1 cellular context compared by ENCODE assay signal in genomic region chr17:40068917-40069750, GRCh38.
TF ChIP-seq lines count a peak whose summit lies in the region.

No MANE protein-coding gene starts in this region.

TF ChIP-seq in PFSK-1, 5 proteins besides CTCF, POLR2A, EP300 and RAD21 (continued from another document):
- TF ChIP-seq, protein P1, sequence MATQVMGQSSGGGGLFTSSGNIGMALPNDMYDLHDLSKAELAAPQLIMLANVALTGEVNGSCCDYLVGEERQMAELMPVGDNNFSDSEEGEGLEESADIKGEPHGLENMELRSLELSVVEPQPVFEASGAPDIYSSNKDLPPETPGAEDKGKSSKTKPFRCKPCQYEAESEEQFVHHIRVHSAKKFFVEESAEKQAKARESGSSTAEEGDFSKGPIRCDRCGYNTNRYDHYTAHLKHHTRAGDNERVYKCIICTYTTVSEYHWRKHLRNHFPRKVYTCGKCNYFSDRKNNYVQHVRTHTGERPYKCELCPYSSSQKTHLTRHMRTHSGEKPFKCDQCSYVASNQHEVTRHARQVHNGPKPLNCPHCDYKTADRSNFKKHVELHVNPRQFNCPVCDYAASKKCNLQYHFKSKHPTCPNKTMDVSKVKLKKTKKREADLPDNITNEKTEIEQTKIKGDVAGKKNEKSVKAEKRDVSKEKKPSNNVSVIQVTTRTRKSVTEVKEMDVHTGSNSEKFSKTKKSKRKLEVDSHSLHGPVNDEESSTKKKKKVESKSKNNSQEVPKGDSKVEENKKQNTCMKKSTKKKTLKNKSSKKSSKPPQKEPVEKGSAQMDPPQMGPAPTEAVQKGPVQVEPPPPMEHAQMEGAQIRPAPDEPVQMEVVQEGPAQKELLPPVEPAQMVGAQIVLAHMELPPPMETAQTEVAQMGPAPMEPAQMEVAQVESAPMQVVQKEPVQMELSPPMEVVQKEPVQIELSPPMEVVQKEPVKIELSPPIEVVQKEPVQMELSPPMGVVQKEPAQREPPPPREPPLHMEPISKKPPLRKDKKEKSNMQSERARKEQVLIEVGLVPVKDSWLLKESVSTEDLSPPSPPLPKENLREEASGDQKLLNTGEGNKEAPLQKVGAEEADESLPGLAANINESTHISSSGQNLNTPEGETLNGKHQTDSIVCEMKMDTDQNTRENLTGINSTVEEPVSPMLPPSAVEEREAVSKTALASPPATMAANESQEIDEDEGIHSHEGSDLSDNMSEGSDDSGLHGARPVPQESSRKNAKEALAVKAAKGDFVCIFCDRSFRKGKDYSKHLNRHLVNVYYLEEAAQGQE (IDR thresholded peaks at IDR 0.05; ENCODE audit: insufficient read depth in 1 of 2, low read depth in 2 of 2, low read length in 2 of 2), result no peak
- TF ChIP-seq FOXP2 (optimal IDR thresholded peaks at IDR 0.05; ENCODE audit: borderline replicate concordance, extremely low read depth, extremely low read length, insufficient read depth) (peak; percentile 81), POLR2AphosphoS5 (IDR thresholded peaks at IDR 0.05; ENCODE audit: low read depth, low read length) (0 out of 2 replicates have a peak, but pooled peaks have one; percentile 49), SIN3A (IDR thresholded peaks at IDR 0.05; ENCODE audit: borderline replicate concordance, insufficient read depth, low read length) (peak; percentile 36; the same call in 1 of the 2 replicates)
